In genomic region chr17:19019041-19019941, GRCh38 we compare ENCODE assay signal across 16 cellular contexts. TPM values are rescaled to one million over a fixed set of nuclear protein-coding genes. Genes with fewer than 3 reads are reported as not detected.
DNase-seq lines count a peak whose midpoint lies in the region; ATAC-seq, FAIRE-seq and TF ChIP-seq lines count a peak whose summit lies in the region.
"Had no signal": no experiment of that assay in that cellular context is flagged by ENCODE, and none has a peak within 500 bp of the region (broad histone marks: within the 10 kb centered on the region; RNA-seq: fewer than 3 reads in every experiment).

No MANE protein-coding gene starts in this region.

- peaks cover 32% of the 10 kb centered on the region for H3K27me3 Mint-ChIP-seq in activated naive CD4-positive, alpha-beta T cell treated with anti-CD3 and anti-CD28 coated beads, Interleukin-2, amount 10 ng/mL, durations not matched to agents 7 days and 5 days
- H3K27me3 Mint-ChIP-seq in activated naive CD4-positive, alpha-beta T cell treated with anti-CD3 and anti-CD28 coated beads for 36 hours (ENCODE audit: low read depth): no peaks in the 10 kb centered on the region
- no peaks in the 10 kb centered on the region for H3K27me3 Mint-ChIP-seq in stimulated activated memory B cell treated with anti-CD40 and anti-IgM and Interleukin-4, amounts not matched to agents 10 μg/mL and 1 μg/mL and 100 μg/mL, for 72 hours

- no peak for DNase-seq in activated naive CD4-positive, alpha-beta T cell treated with anti-CD3 and anti-CD28 coated beads, Interleukin-2, amount 10 ng/mL, durations not matched to agents 7 days and 5 days
- no peak for DNase-seq in activated naive CD4-positive, alpha-beta T cell treated with anti-CD3 and anti-CD28 coated beads for 36 hours
- DNase-seq in NCI-H1092 (lab: John Stamatoyannopoulos, UW) (peak; percentile 1), endothelial cell of umbilical vein (ENCODE audit: low read depth, low spot score) (no peak), AG08395 (ENCODE audit: low spot score) (no peak), NK-92 (lab: John Stamatoyannopoulos, UW; ENCODE audit: unreplicated experiment) (no peak), CD1c-positive myeloid dendritic cell (ENCODE audit: extremely low spot score) (no peak)
- DNase-seq: activated CD4-positive, alpha-beta T cell treated with anti-CD3 and anti-CD28 coated beads, Interleukin-2, amount 50 U/mL, for 4 hours; activated gamma-delta T cell treated with Interleukin-2 at 50 U/mL for 16 hours; cerebellar nuclear complex; hypothalamus; mesendoderm; MM.1S had no signal

- BruUV-seq in endothelial cell of umbilical vein (replicated peaks; lab: Mats Ljungman, UMichigan): no TSS peak

- intact Hi-C loops in activated naive CD4-positive, alpha-beta T cell treated with anti-CD3 and anti-CD28 coated beads for 36 hours (cut with micrococcal nuclease): no loop called here
- intact Hi-C loops in endothelial cell of umbilical vein (cut with micrococcal nuclease): no loop called here

- H3K9me3 ChIP-seq in endothelial cell of umbilical vein (replicated peaks; ENCODE audit: control insufficient read depth, insufficient read depth, low read length): no peaks in the 10 kb centered on the region
- H3K9me3 ChIP-seq: BLaER1 treated with 17β-estradiol and CSF1 and Interleukin-3, amounts not matched to agents 10 nM and 100 nM; pancreas had no signal

- H3K4me1 Mint-ChIP-seq in activated naive CD4-positive, alpha-beta T cell treated with anti-CD3 and anti-CD28 coated beads, Interleukin-2, amount 10 ng/mL, durations not matched to agents 7 days and 5 days: peaks cover 13% of the 10 kb centered on the region
- H3K4me1 Mint-ChIP-seq in activated naive CD4-positive, alpha-beta T cell treated with anti-CD3 and anti-CD28 coated beads for 36 hours (ENCODE audit: low read depth): peaks cover 16% of the 10 kb centered on the region
- H3K4me1 Mint-ChIP-seq in stimulated activated memory B cell treated with anti-CD40 and anti-IgM and Interleukin-4, amounts not matched to agents 10 μg/mL and 1 μg/mL and 100 μg/mL, for 72 hours: peaks cover 67% of the 10 kb centered on the region

- H3K27ac ChIP-seq in endothelial cell of umbilical vein (ENCODE audit: insufficient read depth, low read depth, low read length): no peak overlapping the region
- H3K27ac ChIP-seq: BLaER1 treated with 17β-estradiol and CSF1 and Interleukin-3, amounts not matched to agents 10 nM and 100 nM; pancreas had no signal

- dilution Hi-C loops in endothelial cell of umbilical vein (cut with MboI; ENCODE audit: extremely low pct_ligation_motif_present, low sequenced_read_pairs): no loop called here

- H3K4me3 Mint-ChIP-seq in activated naive CD4-positive, alpha-beta T cell treated with anti-CD3 and anti-CD28 coated beads, Interleukin-2, amount 10 ng/mL, durations not matched to agents 7 days and 5 days: no peak overlapping the region
- no peak overlapping the region for H3K4me3 Mint-ChIP-seq in activated naive CD4-positive, alpha-beta T cell treated with anti-CD3 and anti-CD28 coated beads for 36 hours
- H3K4me3 Mint-ChIP-seq in stimulated activated memory B cell treated with anti-CD40 and anti-IgM and Interleukin-4, amounts not matched to agents 10 μg/mL and 1 μg/mL and 100 μg/mL, for 72 hours: peak overlapping the region; percentile 6

- POLR2A ChIA-PET in endothelial cell of umbilical vein (lab: Charles Lee): no interaction called here

- CTCF ChIA-PET in activated naive CD4-positive, alpha-beta T cell treated with anti-CD3 and anti-CD28 coated beads, Interleukin-2, amount 10 ng/mL, durations not matched to agents 7 days and 5 days (lab: Charles Lee): no interaction called here
- CTCF ChIA-PET in activated naive CD4-positive, alpha-beta T cell treated with anti-CD3 and anti-CD28 coated beads for 36 hours (lab: Charles Lee): interaction anchor here (6.7 kb wide), 1 partner anchor 60 kb away, joined by 32 read pairs; no protein-coding TSS in a partner anchor
- CTCF ChIA-PET in endothelial cell of umbilical vein (lab: Charles Lee): interaction anchor here (1.6 kb wide), 1 partner anchor 58 kb away, joined by 10 read pairs; no protein-coding TSS in a partner anchor

- H2AFZ ChIP-seq in endothelial cell of umbilical vein (ENCODE audit: low read depth, low read length): no peak overlapping the region

- no peaks in the 10 kb centered on the region for H3K27me3 ChIP-seq in endothelial cell of umbilical vein (ENCODE audit: control insufficient read depth in 2 of 2, insufficient read depth in 2 of 2, low read length in 2 of 2)
- H3K27me3 ChIP-seq: BLaER1 treated with 17β-estradiol and CSF1 and Interleukin-3, amounts not matched to agents 10 nM and 100 nM; pancreas had no signal

- no peak overlapping the region for H3K4me2 ChIP-seq in endothelial cell of umbilical vein (ENCODE audit: insufficient read depth, low read length)

- TF ChIP-seq POLR2A in endothelial cell of umbilical vein (IDR thresholded peaks at IDR 0.05; ENCODE audit: low read depth, low read length): peak; percentile 33

- peaks cover 31% of the 10 kb centered on the region for H3K36me3 Mint-ChIP-seq in activated naive CD4-positive, alpha-beta T cell treated with anti-CD3 and anti-CD28 coated beads, Interleukin-2, amount 10 ng/mL, durations not matched to agents 7 days and 5 days
- peaks cover 5% of the 10 kb centered on the region for H3K36me3 Mint-ChIP-seq in activated naive CD4-positive, alpha-beta T cell treated with anti-CD3 and anti-CD28 coated beads for 36 hours (ENCODE audit: low read depth)
- peaks cover 31% of the 10 kb centered on the region for H3K36me3 Mint-ChIP-seq in stimulated activated memory B cell treated with anti-CD40 and anti-IgM and Interleukin-4, amounts not matched to agents 10 μg/mL and 1 μg/mL and 100 μg/mL, for 72 hours

- no peak overlapping the region for H3K9ac ChIP-seq in endothelial cell of umbilical vein (replicated peaks; ENCODE audit: extremely low read depth, insufficient read depth, low read length)
- H3K9ac ChIP-seq: BLaER1 treated with 17β-estradiol and CSF1 and Interleukin-3, amounts not matched to agents 10 nM and 100 nM had no signal

- no peak for FAIRE-seq in endothelial cell of umbilical vein (lab: Jason Lieb, UNC)
- FAIRE-seq: pancreas had no signal

- H3K4me1 ChIP-seq in endothelial cell of umbilical vein (ENCODE audit: control insufficient read depth, extremely low read depth, insufficient read depth, low read length): no peaks in the 10 kb centered on the region
- H3K4me1 ChIP-seq: pancreas had no signal

- no peak overlapping the region for H3K4me3 ChIP-seq in endothelial cell of umbilical vein (replicated peaks in 1 of 3; ENCODE audit: insufficient read depth in 1 of 3, low read depth in 1 of 3, low read length in 3 of 3)
- H3K4me3 ChIP-seq: BLaER1 treated with 17β-estradiol and CSF1 and Interleukin-3, amounts not matched to agents 10 nM and 100 nM; pancreas had no signal

- no peaks in the 10 kb centered on the region for H4K20me1 ChIP-seq in endothelial cell of umbilical vein (replicated peaks; ENCODE audit: control insufficient read depth, extremely low read depth, insufficient read depth, low read length)

- H3K36me3 ChIP-seq in endothelial cell of umbilical vein (ENCODE audit: control insufficient read depth in 2 of 2, extremely low read depth in 1 of 2, insufficient read depth in 2 of 2, low read length in 2 of 2): peaks cover 4 to 17% of the 10 kb centered on the region in 2 experiments
- H3K36me3 ChIP-seq: pancreas had no signal

- H3K27ac Mint-ChIP-seq in activated naive CD4-positive, alpha-beta T cell treated with anti-CD3 and anti-CD28 coated beads, Interleukin-2, amount 10 ng/mL, durations not matched to agents 7 days and 5 days: peak overlapping the region; percentile 53
- no peak overlapping the region for H3K27ac Mint-ChIP-seq in activated naive CD4-positive, alpha-beta T cell treated with anti-CD3 and anti-CD28 coated beads for 36 hours
- peak overlapping the region; percentile 61 for H3K27ac Mint-ChIP-seq in stimulated activated memory B cell treated with anti-CD40 and anti-IgM and Interleukin-4, amounts not matched to agents 10 μg/mL and 1 μg/mL and 100 μg/mL, for 72 hours

- H3K79me2 ChIP-seq in endothelial cell of umbilical vein (ENCODE audit: control insufficient read depth, insufficient read depth, low read length): no peaks in the 10 kb centered on the region

- TF ChIP-seq CTCF in endothelial cell of umbilical vein (IDR thresholded peaks at IDR 0.05; ENCODE audit: extremely low read depth in 1 of 2, insufficient read depth in 1 of 2, low read depth in 1 of 2, low read length in 2 of 2): no peak

- H3K9me1 ChIP-seq in endothelial cell of umbilical vein (replicated peaks; ENCODE audit: control insufficient read depth, extremely low read depth, insufficient read depth, low read length): no peaks in the 10 kb centered on the region

- no peak for ATAC-seq in stimulated activated memory B cell treated with anti-CD40 and anti-IgM and Interleukin-4, amounts not matched to agents 10 μg/mL and 1 μg/mL and 100 μg/mL, for 72 hours
- ATAC-seq: pancreas had no signal

- no peaks in the 10 kb centered on the region for H3K9me3 Mint-ChIP-seq in activated naive CD4-positive, alpha-beta T cell treated with anti-CD3 and anti-CD28 coated beads, Interleukin-2, amount 10 ng/mL, durations not matched to agents 7 days and 5 days
- H3K9me3 Mint-ChIP-seq in activated naive CD4-positive, alpha-beta T cell treated with anti-CD3 and anti-CD28 coated beads for 36 hours: no peaks in the 10 kb centered on the region
- H3K9me3 Mint-ChIP-seq in stimulated activated memory B cell treated with anti-CD40 and anti-IgM and Interleukin-4, amounts not matched to agents 10 μg/mL and 1 μg/mL and 100 μg/mL, for 72 hours: no peaks in the 10 kb centered on the region

RNA-seq across cellular contexts. Expression of gene FAM83G, which starts 14.7 kb away (rescaled TPM):
- total RNA-seq in activated naive CD4-positive, alpha-beta T cell treated with anti-CD3 and anti-CD28 coated beads for 36 hours: 10 to 100 TPM; 10.6 TPM
- total RNA-seq in endothelial cell of umbilical vein: 10.9 and 11.1 TPM in 2 replicates
- 7.0 and 8.2 TPM in 2 replicates for polyA plus RNA-seq in endothelial cell of umbilical vein
- 5.4 and 6.6 TPM in 2 replicates for polyA plus RNA-seq in endothelial cell of umbilical vein (2011; cell fraction: cytosol; rRNA removed)
- 10.4 and 10.9 TPM in 2 replicates for polyA plus RNA-seq in endothelial cell of umbilical vein (2011; cell fraction: nucleus; rRNA removed)
- 8.6 and 10.0 TPM in 2 replicates for polyA plus RNA-seq in endothelial cell of umbilical vein (2012)
- 7.3 and 8.5 TPM in 2 replicates for polyA minus RNA-seq in endothelial cell of umbilical vein
- polyA minus RNA-seq in endothelial cell of umbilical vein (2011; cell fraction: cytosol; rRNA and poly(A)+ RNA removed): 12.8 TPM
- polyA minus RNA-seq in endothelial cell of umbilical vein (2011; cell fraction: nucleus; rRNA and poly(A)+ RNA removed): 6.1 and 8.1 TPM in 2 replicates

RNA-seq across cellular contexts. Expression of gene GRAP, which starts 27.5 kb away (rescaled TPM):
- 1 to 10 TPM; 8.1 to 9.1 TPM for total RNA-seq in activated naive CD4-positive, alpha-beta T cell treated with anti-CD3 and anti-CD28 coated beads for 36 hours
- total RNA-seq in endothelial cell of umbilical vein: 43.6 and 44.5 TPM in 2 replicates
- 32.1 and 40.7 TPM in 2 replicates for polyA plus RNA-seq in endothelial cell of umbilical vein
- 22.5 and 26.6 TPM in 2 replicates for polyA plus RNA-seq in endothelial cell of umbilical vein (2011; cell fraction: cytosol; rRNA removed)
- 27.1 and 37.5 TPM in 2 replicates for polyA plus RNA-seq in endothelial cell of umbilical vein (2011; cell fraction: nucleus; rRNA removed)
- polyA plus RNA-seq in endothelial cell of umbilical vein (2012): 15.6 and 32.2 TPM in 2 replicates
- polyA minus RNA-seq in endothelial cell of umbilical vein: 15.8 and 17.1 TPM in 2 replicates
- polyA minus RNA-seq in endothelial cell of umbilical vein (2011; cell fraction: cytosol; rRNA and poly(A)+ RNA removed): not detected
- 10.3 and 14.8 TPM in 2 replicates for polyA minus RNA-seq in endothelial cell of umbilical vein (2011; cell fraction: nucleus; rRNA and poly(A)+ RNA removed)
